Comparison of ENCODE assay signal across 8 cellular contexts in the genomic region with DNA sequence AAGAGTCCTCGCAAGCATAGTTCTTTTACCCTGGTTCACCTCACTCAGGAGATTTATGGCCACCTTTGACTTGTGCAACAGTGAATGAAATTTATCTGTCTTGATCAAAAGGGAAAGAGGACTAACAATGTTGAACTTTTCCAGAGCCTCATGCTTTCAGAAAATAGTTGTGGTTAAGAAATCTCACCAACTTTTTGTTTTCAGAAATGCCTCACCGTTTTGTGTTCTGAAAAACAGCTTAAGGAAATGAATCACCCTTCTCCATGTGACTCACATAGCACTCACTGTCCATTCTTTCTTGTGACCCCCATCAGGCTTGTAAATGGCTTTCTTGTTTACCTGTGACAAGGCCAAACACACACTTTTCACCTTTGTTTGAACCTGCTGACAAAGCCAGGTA.
DNase-seq lines count a peak whose midpoint lies in the region; ATAC-seq lines count a peak whose summit lies in the region.

No MANE protein-coding gene starts in this region.

- peak; percentile 93 for ATAC-seq in activated T-cell treated with anti-CD3 and anti-CD28 coated beads, Interleukin-2, amount 50 U/mL, for 72 hours (replicated peaks in 1 of 2)
- peak; percentile 84 for ATAC-seq in HG03432 (IDR thresholded peaks at IDR 0.05; ENCODE audit: unreplicated experiment)

- peak overlapping the region; percentile 57 to 74 for H3K4me3 Mint-ChIP-seq in activated T-cell treated with anti-CD3 and anti-CD28 coated beads, Interleukin-2, amount 50 U/mL, for 72 hours

- peak overlapping the region; percentile 64 for H3K27ac Mint-ChIP-seq in activated T-cell treated with anti-CD3 and anti-CD28 coated beads, Interleukin-2, amount 50 U/mL, for 72 hours

- no peaks in the 10 kb centered on the region for H3K27me3 Mint-ChIP-seq in activated T-cell treated with anti-CD3 and anti-CD28 coated beads, Interleukin-2, amount 50 U/mL, for 72 hours (ENCODE audit: low read depth)

- in situ Hi-C loops in G401 (cut with HindIII; ENCODE audit: low sequenced_read_pairs) = no loop called here

- H3K9me3 Mint-ChIP-seq in activated T-cell treated with anti-CD3 and anti-CD28 coated beads, Interleukin-2, amount 50 U/mL, for 72 hours = no peaks in the 10 kb centered on the region

- H3K36me3 Mint-ChIP-seq in activated T-cell treated with anti-CD3 and anti-CD28 coated beads, Interleukin-2, amount 50 U/mL, for 72 hours (ENCODE audit: insufficient read depth in 2 of 2) = peaks cover 0 to 4% of the 10 kb centered on the region in 2 donors

- peak; percentile 32 to 41 for DNase-seq in activated T-cell treated with anti-CD3 and anti-CD28 coated beads, Interleukin-2, amount 50 U/mL, for 72 hours
- no peak for DNase-seq in activated T-cell treated with anti-CD3 and anti-CD28 coated beads, Interleukin-2, amount 50 U/mL, for 1 hour
- peak; percentile 56 for DNase-seq in amniotic stem cell (lab: John Stamatoyannopoulos, UW)
- peak; percentile 90 for DNase-seq in non-pigmented ciliary epithelial cell (ENCODE audit: low read depth)
- no peak for DNase-seq in effector CD4-positive, alpha-beta T cell
- DNase-seq in Kasumi-1 (lab: John Stamatoyannopoulos, UW) = no peak
- DNase-seq in G401 (ENCODE audit: low spot score) = no peak

- peaks cover 47% of the 10 kb centered on the region for H3K4me1 Mint-ChIP-seq in activated T-cell treated with anti-CD3 and anti-CD28 coated beads, Interleukin-2, amount 50 U/mL, for 72 hours (ENCODE audit: low read depth)

Comparison
In these comparisons a context has a peak if more than half of its experiments do, and no peak if none do; other contexts are left out.
1. DNase-seq: peak in activated T-cell treated with anti-CD3 and anti-CD28 coated beads, Interleukin-2, amount 50 U/mL, for 72 hours (2 of 2), amniotic stem cell (single experiment) and non-pigmented ciliary epithelial cell (single experiment); none in activated T-cell treated with anti-CD3 and anti-CD28 coated beads, Interleukin-2, amount 50 U/mL, for 1 hour (single experiment), effector CD4-positive, alpha-beta T cell (single experiment), Kasumi-1 (0 of 2) and G401 (single experiment).